20 cellular contexts compared by ENCODE assay signal in the genomic region with DNA sequence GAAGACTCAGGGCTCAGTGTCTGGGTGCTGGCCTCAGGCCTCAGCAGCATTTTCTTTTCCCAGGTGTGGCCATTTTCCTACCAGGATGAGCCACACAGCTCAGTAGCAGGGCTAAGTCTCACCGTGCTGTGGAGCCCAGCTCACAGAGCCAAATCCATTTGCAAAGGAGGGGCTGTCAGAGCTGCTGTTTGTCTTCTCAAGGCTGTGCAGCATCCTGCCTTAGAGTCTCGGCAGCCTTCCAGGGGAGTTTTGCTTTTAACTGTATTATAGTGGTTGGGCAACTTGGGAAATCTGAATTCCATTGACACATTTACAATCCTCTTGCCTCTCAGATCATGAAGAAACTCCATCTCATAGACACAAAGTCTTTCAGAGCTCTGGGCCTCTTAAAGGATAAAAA.
DNase-seq lines count a peak whose midpoint lies in the region; ATAC-seq, FAIRE-seq and TF ChIP-seq lines count a peak whose summit lies in the region.
"Had no signal": no experiment of that assay in that cellular context is flagged by ENCODE, and none has a peak within 500 bp of the region (broad histone marks: within the 10 kb centered on the region; RNA-seq: fewer than 3 reads in every experiment).

No MANE protein-coding gene starts in this region.

- H3K27ac Mint-ChIP-seq in progenitor cell of endocrine pancreas, result no peak overlapping the region
- H3K27ac Mint-ChIP-seq: activated CD4-positive, alpha-beta memory T cell treated with anti-CD3 and anti-CD28 coated beads, Interleukin-2, amount 10 ng/mL, durations not matched to agents 7 days and 5 days; B cell; dendritic cell treated with granulocyte-macrophage colony-stimulating factor and Interleukin-4, amounts not matched to agents 40 ng/mL and 50 ng/mL, for 4 days; IgD-negative memory B cell; stimulated activated effector memory CD8-positive, alpha-beta T cell treated with anti-CD3 and anti-CD28 coated beads, Interleukin-12 subunit alpha, Interleukin-12 subunit beta, amount 100 ng/mL, for 72 hours; type B pancreatic cell had no signal

- peak overlapping the region; percentile 96 for H3K27ac ChIP-seq in epithelial cell of prostate
- H3K27ac ChIP-seq: neural progenitor cell, sigmoid colon had no signal

- H3K4me1 Mint-ChIP-seq in progenitor cell of endocrine pancreas (ENCODE audit: low read depth), result peaks cover 27% of the 10 kb centered on the region
- H3K4me1 Mint-ChIP-seq: activated CD4-positive, alpha-beta memory T cell treated with anti-CD3 and anti-CD28 coated beads, Interleukin-2, amount 10 ng/mL, durations not matched to agents 7 days and 5 days; B cell; stimulated activated effector memory CD8-positive, alpha-beta T cell treated with anti-CD3 and anti-CD28 coated beads, Interleukin-12 subunit alpha, Interleukin-12 subunit beta, amount 100 ng/mL, for 72 hours had no signal

- no peak for ATAC-seq in HG02623 (IDR thresholded peaks at IDR 0.05; ENCODE audit: unreplicated experiment)
- ATAC-seq: stimulated activated effector memory CD8-positive, alpha-beta T cell treated with anti-CD3 and anti-CD28 coated beads, Interleukin-12 subunit alpha, Interleukin-12 subunit beta, amount 100 ng/mL, for 72 hours had no signal

- H3K4me3 Mint-ChIP-seq in progenitor cell of endocrine pancreas (ENCODE audit: low read depth), result no peak overlapping the region
- H3K4me3 Mint-ChIP-seq: activated CD4-positive, alpha-beta memory T cell treated with anti-CD3 and anti-CD28 coated beads, Interleukin-2, amount 10 ng/mL, durations not matched to agents 7 days and 5 days; B cell; dendritic cell treated with granulocyte-macrophage colony-stimulating factor and Interleukin-4, amounts not matched to agents 40 ng/mL and 50 ng/mL, for 4 days; IgD-negative memory B cell; neural progenitor cell; stimulated activated effector memory CD8-positive, alpha-beta T cell treated with anti-CD3 and anti-CD28 coated beads, Interleukin-12 subunit alpha, Interleukin-12 subunit beta, amount 100 ng/mL, for 72 hours; type B pancreatic cell had no signal

- DNase-seq in AG20443 (ENCODE audit: low spot score) (peak; percentile 74), RCC 7860 (ENCODE audit: low spot score) (peak; percentile 45), epithelial cell of prostate (ENCODE audit: low read depth, low spot score) (no peak), myocyte (ENCODE audit: low read depth) (peak; percentile 38), activated gamma-delta T cell treated with Interleukin-2 at 50 U/mL for 16 hours (no peak), progenitor cell of endocrine pancreas (ENCODE audit: low spot score, unreplicated experiment) (no peak), DMS 273 (lab: John Stamatoyannopoulos, UW; ENCODE audit: unreplicated experiment) (no peak)
- DNase-seq: activated CD4-positive, alpha-beta memory T cell treated with anti-CD3 and anti-CD28 coated beads, Interleukin-2, amount 10 ng/mL, durations not matched to agents 7 days and 5 days; DMS153; foreskin melanocyte; GOT3; NCI-H1048; sigmoid colon had no signal

- no peaks in the 10 kb centered on the region for H3K36me3 Mint-ChIP-seq in progenitor cell of endocrine pancreas (ENCODE audit: insufficient read depth)
- H3K36me3 Mint-ChIP-seq: stimulated activated effector memory CD8-positive, alpha-beta T cell treated with anti-CD3 and anti-CD28 coated beads, Interleukin-12 subunit alpha, Interleukin-12 subunit beta, amount 100 ng/mL, for 72 hours; type B pancreatic cell had no signal

- no peak for TF ChIP-seq CTCF in progenitor cell of endocrine pancreas (IDR thresholded peaks at IDR 0.05; ENCODE audit: unreplicated experiment)

- H3K9me3 Mint-ChIP-seq in progenitor cell of endocrine pancreas (ENCODE audit: low read depth), result no peaks in the 10 kb centered on the region
- H3K9me3 Mint-ChIP-seq: activated CD4-positive, alpha-beta memory T cell treated with anti-CD3 and anti-CD28 coated beads, Interleukin-2, amount 10 ng/mL, durations not matched to agents 7 days and 5 days; dendritic cell treated with granulocyte-macrophage colony-stimulating factor and Interleukin-4, amounts not matched to agents 40 ng/mL and 50 ng/mL, for 4 days; IgD-negative memory B cell; neural progenitor cell; stimulated activated effector memory CD8-positive, alpha-beta T cell treated with anti-CD3 and anti-CD28 coated beads, Interleukin-12 subunit alpha, Interleukin-12 subunit beta, amount 100 ng/mL, for 72 hours; type B pancreatic cell had no signal

- FAIRE-seq in RCC 7860 (lab: Jason Lieb, UNC), result no peak

- peaks cover 52% of the 10 kb centered on the region for H3K27me3 Mint-ChIP-seq in progenitor cell of endocrine pancreas

Comparison
In these comparisons a context has a peak if more than half of its experiments do, and no peak if none do; other contexts are left out.
1. DNase-seq: peak in AG20443 (single experiment), RCC 7860 (single experiment) and myocyte (single experiment); none in epithelial cell of prostate (single experiment), activated gamma-delta T cell treated with Interleukin-2 at 50 U/mL for 16 hours (single experiment), progenitor cell of endocrine pancreas (single experiment) and DMS 273 (single experiment).